16 cellular contexts compared by ENCODE assay signal in genomic region chr18:10321576-10321975, GRCh38.
DNase-seq lines count a peak whose midpoint lies in the region; ATAC-seq and TF ChIP-seq lines count a peak whose summit lies in the region.
"Had no signal": no experiment of that assay in that cellular context is flagged by ENCODE, and none has a peak within 500 bp of the region (broad histone marks: within the 10 kb centered on the region; RNA-seq: fewer than 3 reads in every experiment).

No MANE protein-coding gene starts in this region.

- H4K91ac ChIP-seq in H9 (ENCODE audit: insufficient read length, low read depth, low read length) = no peak overlapping the region

- intact Hi-C loops in dendritic cell treated with granulocyte-macrophage colony-stimulating factor and Interleukin-4, amounts not matched to agents 40 ng/mL and 50 ng/mL, for 4 days (cut with micrococcal nuclease) = no loop called here

- H3K9me2 ChIP-seq in MM.1S (replicated peaks; ENCODE audit: insufficient read depth, low read length) = no peaks in the 10 kb centered on the region

- H3K9me3 Mint-ChIP-seq in H9 = peaks cover 10 to 12% of the 10 kb centered on the region in 2 experiments; a peak in 4 of 5 replicates
- no peaks in the 10 kb centered on the region for H3K9me3 Mint-ChIP-seq in dendritic cell treated with granulocyte-macrophage colony-stimulating factor and Interleukin-4, amounts not matched to agents 40 ng/mL and 50 ng/mL, for 4 days
- no peaks in the 10 kb centered on the region for H3K9me3 Mint-ChIP-seq in stimulated activated effector memory CD8-positive, alpha-beta T cell treated with anti-CD3 and anti-CD28 coated beads, Interleukin-12 subunit alpha, Interleukin-12 subunit beta, amount 100 ng/mL, for 72 hours
- H3K9me3 Mint-ChIP-seq: CD8-positive, alpha-beta T cell; IgD-negative memory B cell had no signal

- no peak overlapping the region for H2BK12ac ChIP-seq in H9 (ENCODE audit: insufficient read length, low read depth, low read length)

- H4K20me1 ChIP-seq in H9 (ENCODE audit: control insufficient read depth, insufficient read depth, insufficient read length) (no peaks in the 10 kb centered on the region), MM.1S (ENCODE audit: insufficient read depth, low read length) (no peaks in the 10 kb centered on the region)

- no peak overlapping the region for H3K18ac ChIP-seq in H9 (ENCODE audit: insufficient read length, low read depth, low read length)

- no peak overlapping the region for H4K5ac ChIP-seq in H9 (ENCODE audit: insufficient read length, low read depth, low read length)

- 0 out of 2 replicates have a peak overlapping the region, but pooled peaks have one; percentile 44 for H3K14ac ChIP-seq in H9 (ENCODE audit: insufficient read depth, low read length)

- TF ChIP-seq CTCF in H9 (conservative IDR thresholded peaks at IDR 0.05) = no peak
- TF ChIP-seq CTCF in MM.1S (IDR thresholded peaks at IDR 0.05; ENCODE audit: low read length) = no peak

- no peak overlapping the region for H4K8ac ChIP-seq in H9 (replicated peaks; ENCODE audit: insufficient read length, low read depth, low read length)

- no peaks in the 10 kb centered on the region for H3K23me2 ChIP-seq in H9 (ENCODE audit: insufficient read length, low read depth, low read length, poor library complexity, severe bottlenecking)

- no peaks in the 10 kb centered on the region; the same call in 1 of the 2 replicates for H3K27me3 Mint-ChIP-seq in H9 (ENCODE audit: low read depth)
- no peaks in the 10 kb centered on the region for H3K27me3 Mint-ChIP-seq in dendritic cell treated with granulocyte-macrophage colony-stimulating factor and Interleukin-4, amounts not matched to agents 40 ng/mL and 50 ng/mL, for 4 days
- H3K27me3 Mint-ChIP-seq: IgD-negative memory B cell had no signal

- H3K9ac ChIP-seq in H9 (ENCODE audit: extremely low read depth, insufficient read length, low read length) (no peak overlapping the region), MM.1S (ENCODE audit: low read length) (no peak overlapping the region)

- H3K36me3 Mint-ChIP-seq in H9 (ENCODE audit: insufficient read depth in 1 of 3, low read depth in 3 of 3) = peaks cover 0 to 15% (median 2%) of the 10 kb centered on the region in 3 experiments; a peak in 3 of 7 replicates
- no peaks in the 10 kb centered on the region for H3K36me3 Mint-ChIP-seq in dendritic cell treated with granulocyte-macrophage colony-stimulating factor and Interleukin-4, amounts not matched to agents 40 ng/mL and 50 ng/mL, for 4 days (ENCODE audit: low read depth)
- no peaks in the 10 kb centered on the region for H3K36me3 Mint-ChIP-seq in stimulated activated effector memory CD8-positive, alpha-beta T cell treated with anti-CD3 and anti-CD28 coated beads, Interleukin-12 subunit alpha, Interleukin-12 subunit beta, amount 100 ng/mL, for 72 hours
- H3K36me3 Mint-ChIP-seq: CD8-positive, alpha-beta T cell; IgD-negative memory B cell had no signal

- H3K27me3 ChIP-seq in H9 (ENCODE audit: insufficient read depth, low read length) = no peaks in the 10 kb centered on the region
- no peaks in the 10 kb centered on the region for H3K27me3 ChIP-seq in MM.1S (replicated peaks; ENCODE audit: insufficient read depth, low read length)

- peaks cover 9% of the 10 kb centered on the region for H3K4me1 ChIP-seq in H9 (ENCODE audit: insufficient read depth, low read length)
- H3K4me1 ChIP-seq in MM.1S (ENCODE audit: low read length) = peaks cover 12% of the 10 kb centered on the region

- H2AK5ac ChIP-seq in H9 (ENCODE audit: insufficient read length, low read length) = no peak overlapping the region

- peaks cover 32 to 33% of the 10 kb centered on the region in 2 experiments for H3K4me1 Mint-ChIP-seq in H9
- peaks cover 37% of the 10 kb centered on the region for H3K4me1 Mint-ChIP-seq in dendritic cell treated with granulocyte-macrophage colony-stimulating factor and Interleukin-4, amounts not matched to agents 40 ng/mL and 50 ng/mL, for 4 days (ENCODE audit: low read depth)
- no peaks in the 10 kb centered on the region for H3K4me1 Mint-ChIP-seq in stimulated activated effector memory CD8-positive, alpha-beta T cell treated with anti-CD3 and anti-CD28 coated beads, Interleukin-12 subunit alpha, Interleukin-12 subunit beta, amount 100 ng/mL, for 72 hours

- WGBS in H9 (ENCODE audit: extremely low coverage, insufficient read length, low lambda C conversion rate) = no CpG with 5 or more reads among the region's 2 CpGs

- H2AFZ ChIP-seq in H9 (ENCODE audit: low read length) (no peak overlapping the region), MM.1S (ENCODE audit: low read length) (no peak overlapping the region)

- no peak overlapping the region for H2BK15ac ChIP-seq in H9 (ENCODE audit: low read depth, low read length)

- H3K27ac ChIP-seq in H9 (ENCODE audit: insufficient read length, low read depth, low read length) = no peak overlapping the region
- peak overlapping the region; percentile 35; the same call in 1 of the 2 replicates for H3K27ac ChIP-seq in MM.1S (ENCODE audit: low read length)

- no peak overlapping the region for H3K4me3 Mint-ChIP-seq in H9
- H3K4me3 Mint-ChIP-seq in dendritic cell treated with granulocyte-macrophage colony-stimulating factor and Interleukin-4, amounts not matched to agents 40 ng/mL and 50 ng/mL, for 4 days = no peak overlapping the region
- H3K4me3 Mint-ChIP-seq in stimulated activated effector memory CD8-positive, alpha-beta T cell treated with anti-CD3 and anti-CD28 coated beads, Interleukin-12 subunit alpha, Interleukin-12 subunit beta, amount 100 ng/mL, for 72 hours = no peak overlapping the region
- H3K4me3 Mint-ChIP-seq: B cell; CD14-positive monocyte; CD8-positive, alpha-beta T cell; IgD-negative memory B cell had no signal

- H3K79me1 ChIP-seq in H9 (ENCODE audit: insufficient read depth, low read depth, low read length, poor library complexity, severe bottlenecking) = no peaks in the 10 kb centered on the region

- H3K9me3 ChIP-seq in H9 (ENCODE audit: control insufficient read depth, low read depth, low read length) = no peaks in the 10 kb centered on the region
- no peaks in the 10 kb centered on the region for H3K9me3 ChIP-seq in MM.1S (replicated peaks; ENCODE audit: insufficient read depth, low read length)
- H3K9me3 ChIP-seq: Caco-2, HAP-1 had no signal

- no peak overlapping the region for H2BK120ac ChIP-seq in H9 (ENCODE audit: low read depth, low read length, poor library complexity, severe bottlenecking)

- peak; percentile 37 for ATAC-seq in stimulated activated effector memory CD8-positive, alpha-beta T cell treated with anti-CD3 and anti-CD28 coated beads, Interleukin-12 subunit alpha, Interleukin-12 subunit beta, amount 100 ng/mL, for 72 hours
- ATAC-seq: CD8-positive, alpha-beta T cell had no signal

- H2BK5ac ChIP-seq in H9 (ENCODE audit: insufficient read length, low read length) = no peak overlapping the region

- H3K4me2 ChIP-seq in H9 (ENCODE audit: insufficient read depth, insufficient read length, low read length) (no peak overlapping the region), MM.1S (ENCODE audit: low read depth, low read length) (no peak overlapping the region; the same call in 1 of the 2 replicates)

- H3K27ac Mint-ChIP-seq in H9 = no peak overlapping the region
- H3K27ac Mint-ChIP-seq in dendritic cell treated with granulocyte-macrophage colony-stimulating factor and Interleukin-4, amounts not matched to agents 40 ng/mL and 50 ng/mL, for 4 days = peak overlapping the region; percentile 28
- H3K27ac Mint-ChIP-seq in stimulated activated effector memory CD8-positive, alpha-beta T cell treated with anti-CD3 and anti-CD28 coated beads, Interleukin-12 subunit alpha, Interleukin-12 subunit beta, amount 100 ng/mL, for 72 hours = no peak overlapping the region
- H3K27ac Mint-ChIP-seq: B cell; CD8-positive, alpha-beta T cell; IgD-negative memory B cell had no signal

- no peak overlapping the region for H3K4me3 ChIP-seq in MM.1S (ENCODE audit: low read length)
- H3K4me3 ChIP-seq: HAP-1 had no signal

- H2BK20ac ChIP-seq in H9 (ENCODE audit: low read depth, low read length, poor library complexity, severe bottlenecking) = no peak overlapping the region

- no peak overlapping the region for H3K23ac ChIP-seq in H9 (ENCODE audit: insufficient read length, low read depth, low read length)

- H3F3A ChIP-seq in MM.1S (ENCODE audit: insufficient read depth, low read length) = peaks cover 7% of the 10 kb centered on the region; the same call in 1 of the 2 replicates

- H3K56ac ChIP-seq in H9 (ENCODE audit: insufficient read length, low read depth, low read length) = no peak overlapping the region

- no peak overlapping the region for H3K4ac ChIP-seq in H9 (ENCODE audit: low read depth, low read length)

- H3K79me2 ChIP-seq in H9 (ENCODE audit: insufficient read depth, low read length) = no peaks in the 10 kb centered on the region
- H3K79me2 ChIP-seq in MM.1S (ENCODE audit: low read length) = no peaks in the 10 kb centered on the region

- no peaks in the 10 kb centered on the region for H3K36me3 ChIP-seq in MM.1S (replicated peaks; ENCODE audit: insufficient read depth, low read length)
- H3K36me3 ChIP-seq: HAP-1 had no signal

- no peak for DNase-seq in H9
- DNase-seq in MM.1S = no peak
- DNase-seq in stimulated activated effector memory CD8-positive, alpha-beta T cell treated with anti-CD3 and anti-CD28 coated beads, Interleukin-12 subunit alpha, Interleukin-12 subunit beta, amount 100 ng/mL, for 72 hours (ENCODE audit: low spot score in 2 of 2) = no peak
- DNase-seq in stimulated activated CD4-positive, alpha-beta T cell treated with anti-CD3 and anti-CD28 coated beads, Interleukin-4, amount 100 ng/mL, for 24 hours = no peak
- DNase-seq in NCI-H69 (lab: John Stamatoyannopoulos, UW) = no peak
- no peak for DNase-seq in superior temporal gyrus (ENCODE audit: extremely low spot score)
- DNase-seq: Caco-2; CD8-positive, alpha-beta T cell; DND-41; GDM1; GOT3 had no signal

- no peak overlapping the region for H3T11ph ChIP-seq in H9 (ENCODE audit: low read length)
